8 cellular contexts compared by ENCODE assay signal in genomic region chr1:27487927-27488522, GRCh38. TPM values are rescaled to one million over a fixed set of nuclear protein-coding genes. Genes with fewer than 3 reads are reported as not detected.
DNase-seq lines count a peak whose midpoint lies in the region; ATAC-seq lines count a peak whose summit lies in the region.

No MANE protein-coding gene starts in this region.

- no peak overlapping the region; the same call in 1 of the 2 replicates for H3K9ac ChIP-seq in iPS-20b (ENCODE audit: low read depth, low read length)

- CTCF ChIA-PET in activated CD4-positive, alpha-beta memory T cell treated with anti-CD3 and anti-CD28 coated beads for 36 hours (lab: Charles Lee), result interaction anchor here (1.0 to 1.2 kb wide), 2 partner anchors 8 to 70 kb away, joined by 3 to 5 read pairs; no protein-coding TSS in a partner anchor

- no peak overlapping the region for H3K27ac ChIP-seq in iPS-20b (ENCODE audit: low read length)

- H3K4me3 Mint-ChIP-seq in activated T-cell treated with anti-CD3 and anti-CD28 coated beads, Interleukin-2, amount 50 U/mL, for 72 hours, result peak overlapping the region; percentile 97
- peak overlapping the region; percentile 96 for H3K4me3 Mint-ChIP-seq in activated CD4-positive, alpha-beta memory T cell treated with anti-CD3 and anti-CD28 coated beads for 36 hours
- H3K4me3 Mint-ChIP-seq in stimulated activated naive CD8-positive, alpha-beta T cell treated with anti-CD3 and anti-CD28 coated beads, Interleukin-15, amount 100 ng/mL, for 72 hours, result peak overlapping the region; percentile 86 to 90

- H3K9me3 Mint-ChIP-seq in activated T-cell treated with anti-CD3 and anti-CD28 coated beads, Interleukin-2, amount 50 U/mL, for 72 hours, result no peaks in the 10 kb centered on the region
- H3K9me3 Mint-ChIP-seq in activated CD4-positive, alpha-beta memory T cell treated with anti-CD3 and anti-CD28 coated beads for 36 hours, result no peaks in the 10 kb centered on the region
- no peaks in the 10 kb centered on the region for H3K9me3 Mint-ChIP-seq in stimulated activated naive CD8-positive, alpha-beta T cell treated with anti-CD3 and anti-CD28 coated beads, Interleukin-15, amount 100 ng/mL, for 72 hours

- no peaks in the 10 kb centered on the region for H3K9me3 ChIP-seq in iPS-20b (ENCODE audit: insufficient read depth, low read depth, low read length)

- peaks cover 7% of the 10 kb centered on the region in 2 donors for H3K36me3 Mint-ChIP-seq in activated T-cell treated with anti-CD3 and anti-CD28 coated beads, Interleukin-2, amount 50 U/mL, for 72 hours (ENCODE audit: insufficient read depth in 2 of 2)
- peaks cover 4% of the 10 kb centered on the region for H3K36me3 Mint-ChIP-seq in activated CD4-positive, alpha-beta memory T cell treated with anti-CD3 and anti-CD28 coated beads for 36 hours

- no peak for ATAC-seq in activated T-cell treated with anti-CD3 and anti-CD28 coated beads, Interleukin-2, amount 50 U/mL, for 72 hours (replicated peaks in 1 of 2)
- ATAC-seq in stimulated activated naive CD8-positive, alpha-beta T cell treated with anti-CD3 and anti-CD28 coated beads, Interleukin-15, amount 100 ng/mL, for 72 hours, result no peak
- no peak for ATAC-seq in HG03135 (IDR thresholded peaks at IDR 0.05; ENCODE audit: unreplicated experiment)
- no peak for ATAC-seq in GM21367 (IDR thresholded peaks at IDR 0.05; ENCODE audit: unreplicated experiment)
- no peak for ATAC-seq in GM18519 (IDR thresholded peaks at IDR 0.05; ENCODE audit: low FRiP score, unreplicated experiment)

- DNase-seq in activated T-cell treated with anti-CD3 and anti-CD28 coated beads, Interleukin-2, amount 50 U/mL, for 72 hours, result no peak
- DNase-seq in activated T-cell treated with anti-CD3 and anti-CD28 coated beads, Interleukin-2, amount 50 U/mL, for 1 hour, result no peak
- DNase-seq in activated CD4-positive, alpha-beta memory T cell treated with anti-CD3 and anti-CD28 coated beads for 36 hours, result no peak
- no peak for DNase-seq in stimulated activated naive CD8-positive, alpha-beta T cell treated with anti-CD3 and anti-CD28 coated beads, Interleukin-15, amount 100 ng/mL, for 72 hours

- POLR2A ChIA-PET in activated CD4-positive, alpha-beta memory T cell treated with anti-CD3 and anti-CD28 coated beads for 36 hours (lab: Charles Lee), result interaction anchor here (0.7 to 3.0 kb wide), 4 partner anchors 11 to 70 kb away, joined by 3 to 21 read pairs (median 4); no protein-coding TSS in a partner anchor

- peak overlapping the region; percentile 97 for H3K27ac Mint-ChIP-seq in activated T-cell treated with anti-CD3 and anti-CD28 coated beads, Interleukin-2, amount 50 U/mL, for 72 hours
- peak overlapping the region; percentile 91 for H3K27ac Mint-ChIP-seq in activated CD4-positive, alpha-beta memory T cell treated with anti-CD3 and anti-CD28 coated beads for 36 hours
- peak overlapping the region in 1 of 2 donors; percentile 72 for H3K27ac Mint-ChIP-seq in stimulated activated naive CD8-positive, alpha-beta T cell treated with anti-CD3 and anti-CD28 coated beads, Interleukin-15, amount 100 ng/mL, for 72 hours

- peaks cover 50% of the 10 kb centered on the region for H3K4me1 Mint-ChIP-seq in activated T-cell treated with anti-CD3 and anti-CD28 coated beads, Interleukin-2, amount 50 U/mL, for 72 hours (ENCODE audit: low read depth)
- peaks cover 40% of the 10 kb centered on the region for H3K4me1 Mint-ChIP-seq in activated CD4-positive, alpha-beta memory T cell treated with anti-CD3 and anti-CD28 coated beads for 36 hours (ENCODE audit: low read depth)
- H3K4me1 Mint-ChIP-seq in stimulated activated naive CD8-positive, alpha-beta T cell treated with anti-CD3 and anti-CD28 coated beads, Interleukin-15, amount 100 ng/mL, for 72 hours, result peaks cover 49% of the 10 kb centered on the region

- peaks cover 12% of the 10 kb centered on the region for H3K4me1 ChIP-seq in iPS-20b (ENCODE audit: insufficient read depth, low read length)

- H3K4me3 ChIP-seq in iPS-20b (ENCODE audit: low read length), result peak overlapping the region; percentile 100

- H3K36me3 ChIP-seq in iPS-20b (ENCODE audit: insufficient read depth, low read depth, low read length), result no peaks in the 10 kb centered on the region

- H3K27me3 Mint-ChIP-seq in activated T-cell treated with anti-CD3 and anti-CD28 coated beads, Interleukin-2, amount 50 U/mL, for 72 hours (ENCODE audit: low read depth), result no peaks in the 10 kb centered on the region
- no peaks in the 10 kb centered on the region for H3K27me3 Mint-ChIP-seq in activated CD4-positive, alpha-beta memory T cell treated with anti-CD3 and anti-CD28 coated beads for 36 hours
- no peaks in the 10 kb centered on the region for H3K27me3 Mint-ChIP-seq in stimulated activated naive CD8-positive, alpha-beta T cell treated with anti-CD3 and anti-CD28 coated beads, Interleukin-15, amount 100 ng/mL, for 72 hours

- no peaks in the 10 kb centered on the region for H3K27me3 ChIP-seq in iPS-20b (ENCODE audit: insufficient read depth, low read length)

- intact Hi-C loops in activated CD4-positive, alpha-beta memory T cell treated with anti-CD3 and anti-CD28 coated beads for 36 hours (cut with micrococcal nuclease), result loop anchor here (1.0 kb wide), 1 partner anchor 43 kb away; no protein-coding TSS in a partner anchor

RNA-seq across cellular contexts. Expression of gene WASF2, which starts 1.9 kb away (rescaled TPM):
- total RNA-seq in activated T-cell treated with anti-CD3 and anti-CD28 coated beads, Interleukin-2, amount 50 U/mL, for 72 hours, result 100 to 1,000 TPM; 146 to 197 TPM
- 100 to 1,000 TPM; 109 to 110 TPM for total RNA-seq in activated CD4-positive, alpha-beta memory T cell treated with anti-CD3 and anti-CD28 coated beads for 36 hours
